In genomic region chr9:20084125-20084524, GRCh38 we compare ENCODE assay signal across 16 cellular contexts.
A peak's percentile ranks its signal among the peaks of the same experiment; 100 is the strongest.
DNase-seq lines count a peak whose midpoint lies in the region; ATAC-seq and TF ChIP-seq lines count a peak whose summit lies in the region.
"Had no signal": no experiment of that assay in that cellular context is flagged by ENCODE, and none has a peak within 500 bp of the region (broad histone marks: within the 10 kb centered on the region; RNA-seq: fewer than 3 reads in every experiment).

No MANE protein-coding gene starts in this region.

- WGBS in endodermal cell (ENCODE audit: insufficient coverage in 1 of 2, insufficient read length in 1 of 2), 2 experiments: 54% methylated on average over 2 of the region's 2 CpGs; no CpG with 5 or more reads in 1 of the 2 experiments

- TF ChIP-seq CTCF in endodermal cell (conservative IDR thresholded peaks at IDR 0.05): no peak
- no peak for TF ChIP-seq CTCF in nephron progenitor cell (IDR thresholded peaks at IDR 0.05)
- no peak for TF ChIP-seq CTCF in upper lobe of right lung (IDR thresholded peaks at IDR 0.05)

- H3K27me3 Mint-ChIP-seq in endodermal cell (ENCODE audit: insufficient read depth) (no peaks in the 10 kb centered on the region), nephron progenitor cell (ENCODE audit: low read depth, poor library complexity) (no peaks in the 10 kb centered on the region)
- H3K27me3 Mint-ChIP-seq: CD4-positive, alpha-beta T cell had no signal

- DNase-seq in NCI-H345 (lab: John Stamatoyannopoulos, UW) (peak; percentile 18), NCI-H345 treated with DMSO at 0.1 percent for 48 hours (lab: John Stamatoyannopoulos, UW; ENCODE audit: unreplicated experiment) (no peak), endodermal cell (no peak), nephron progenitor cell (no peak), upper lobe of right lung (no peak), NCI-H146 (lab: John Stamatoyannopoulos, UW) (no peak), caudate nucleus (lab: John Stamatoyannopoulos, UW) (no peak)
- DNase-seq: AML-193; Caco-2; CD4-positive, alpha-beta T cell; GDM1; H9 had no signal

- H3K27ac ChIP-seq in endodermal cell (ENCODE audit: low read depth, low read length): peak overlapping the region; percentile 78
- no peak overlapping the region for H3K27ac ChIP-seq in upper lobe of right lung
- H3K27ac ChIP-seq in caudate nucleus (ENCODE audit: low read depth, low read length): no peak overlapping the region
- H3K27ac ChIP-seq: 22Rv1, A549, C4-2B had no signal

- H3K36me3 Mint-ChIP-seq in endodermal cell (ENCODE audit: low read depth): no peaks in the 10 kb centered on the region
- H3K36me3 Mint-ChIP-seq in nephron progenitor cell (ENCODE audit: low read depth): no peaks in the 10 kb centered on the region

- H3K9me3 ChIP-seq in endodermal cell (ENCODE audit: control insufficient read depth, low read length) (no peaks in the 10 kb centered on the region), upper lobe of right lung (no peaks in the 10 kb centered on the region)
- H3K9me3 ChIP-seq: A549, Caco-2 had no signal

- H3K4me1 Mint-ChIP-seq in endodermal cell (no peaks in the 10 kb centered on the region), nephron progenitor cell (peaks cover 40% of the 10 kb centered on the region)
- H3K4me1 Mint-ChIP-seq: H9 had no signal

- H3K27ac Mint-ChIP-seq in endodermal cell (no peak overlapping the region), nephron progenitor cell (peak overlapping the region; percentile 68)
- H3K27ac Mint-ChIP-seq: CD4-positive, alpha-beta T cell; H9 had no signal

- H3K4me3 Mint-ChIP-seq in endodermal cell (no peak overlapping the region), nephron progenitor cell (no peak overlapping the region)
- H3K4me3 Mint-ChIP-seq: CD4-positive, alpha-beta T cell; H9 had no signal

- H3K36me3 ChIP-seq in endodermal cell (ENCODE audit: control insufficient read depth, insufficient read depth, low read length) (no peaks in the 10 kb centered on the region), upper lobe of right lung (no peaks in the 10 kb centered on the region)

- H3K4me3 ChIP-seq in endodermal cell (ENCODE audit: low read length): no peak overlapping the region
- no peak overlapping the region for H3K4me3 ChIP-seq in upper lobe of right lung
- H3K4me3 ChIP-seq: A549 had no signal

- H3K9me3 Mint-ChIP-seq in endodermal cell (peaks cover 1% of the 10 kb centered on the region), nephron progenitor cell (peaks cover 7% of the 10 kb centered on the region)

- H3K27me3 ChIP-seq in endodermal cell (ENCODE audit: control insufficient read depth, insufficient read depth, low read length, poor library complexity, severe bottlenecking) (no peaks in the 10 kb centered on the region), upper lobe of right lung (peaks cover 19% of the 10 kb centered on the region)

- intact Hi-C loops in upper lobe of right lung (cut with DNase I): no loop called here

- no peaks in the 10 kb centered on the region for H3K4me1 ChIP-seq in endodermal cell (ENCODE audit: control insufficient read depth, insufficient read depth, low read length)
- no peaks in the 10 kb centered on the region for H3K4me1 ChIP-seq in upper lobe of right lung
- H3K4me1 ChIP-seq: A549, Caco-2 had no signal

- no peak overlapping the region for H3K9ac ChIP-seq in endodermal cell (ENCODE audit: extremely low read depth, low read length, poor library complexity, severe bottlenecking)

- ATAC-seq in upper lobe of right lung (peak; percentile 93), HG02970 (IDR thresholded peaks at IDR 0.05; ENCODE audit: low FRiP score, unreplicated experiment) (no peak)
- ATAC-seq: A549 had no signal
